Comparison of ENCODE assay signal across 28 cellular contexts in the genomic region with DNA sequence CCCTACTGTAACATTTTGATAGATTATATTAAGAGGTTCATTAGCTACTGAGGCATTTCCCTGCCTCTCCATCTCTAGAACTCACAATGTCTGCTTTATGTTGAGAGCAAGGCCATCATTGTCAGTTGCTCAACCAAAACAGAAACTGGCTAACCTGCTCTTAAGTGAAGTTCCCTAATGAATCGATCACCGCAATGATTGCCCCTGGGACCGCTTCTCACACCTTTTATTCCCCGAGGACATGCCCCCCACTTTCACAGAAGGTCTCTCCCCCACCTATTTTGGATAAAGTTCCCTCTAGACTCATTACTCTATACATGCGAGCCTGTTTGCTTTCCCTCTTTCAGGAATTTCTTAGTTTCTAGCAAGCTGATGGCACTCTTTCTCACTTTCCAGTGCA.
"Had no signal": no experiment of that assay in that cellular context is flagged by ENCODE, and none has a peak within 500 bp of the region (broad histone marks: within the 10 kb centered on the region; RNA-seq: fewer than 3 reads in every experiment).

No MANE protein-coding gene starts in this region.

- H3K27me3 Mint-ChIP-seq: progenitor cell of endocrine pancreas had no signal

- H3K36me3 Mint-ChIP-seq: natural killer cell treated with Interleukin-12 subunit alpha and Interleukin-12 subunit beta and Interleukin-15 and Interleukin-18, amount 100 ng/mL, for 72 hours; stimulated activated effector memory CD8-positive, alpha-beta T cell treated with anti-CD3 and anti-CD28 coated beads, Interleukin-12 subunit alpha, Interleukin-12 subunit beta, amount 100 ng/mL, for 72 hours; stimulated activated naive B cell treated with anti-CD40 and anti-IgM and Interleukin-4, amounts not matched to agents 10 μg/mL and 1 μg/mL and 100 μg/mL, for 72 hours had no signal

- H3K4me1 ChIP-seq: neural progenitor cell, parathyroid adenoma, psoas muscle, right lobe of liver, sigmoid colon, stomach, thyroid gland, tibial nerve, upper lobe of left lung, vagina had no signal

- DNase-seq: naive thymus-derived CD8-positive, alpha-beta T cell; occipital lobe; ovary; posterior cingulate gyrus; psoas muscle; right cardiac atrium; right lobe of liver; sigmoid colon; small intestine; stimulated activated CD4-positive, alpha-beta T cell treated with anti-CD3 and anti-CD28 coated beads, Interleukin-15, amount 100 ng/mL, for 24 hours; stimulated activated CD4-positive, alpha-beta T cell treated with anti-CD3 and anti-CD28 coated beads, Interleukin-2, amount 100 ng/mL, for 24 hours; stimulated activated CD4-positive, alpha-beta T cell treated with anti-CD3 and anti-CD28 coated beads, Interleukin-2, amount 100 ng/mL, for 48 hours; stimulated activated CD4-positive, alpha-beta T cell treated with anti-CD3 and anti-CD28 coated beads, Interleukin-4, amount 100 ng/mL, for 24 hours; stimulated activated naive B cell treated with anti-CD40 and anti-IgM and Interleukin-4, amounts not matched to agents 10 μg/mL and 1 μg/mL and 100 μg/mL, for 72 hours; stimulated activated naive CD4-positive, alpha-beta T cell treated with Interleukin-2 at 50 U/mL for 16 hours; stomach; thyroid gland; trophoblast cell; upper lobe of left lung had no signal

- H3K36me3 ChIP-seq: neural progenitor cell, ovary, right lobe of liver, sigmoid colon, stomach, thoracic aorta, thyroid gland, tibial nerve, upper lobe of left lung had no signal

- H3K27me3 ChIP-seq: neural progenitor cell, ovary, right lobe of liver, sigmoid colon, stomach, thyroid gland, tibial nerve, upper lobe of left lung, vagina had no signal

- H3K27ac ChIP-seq: neural progenitor cell, ovary, parathyroid adenoma, psoas muscle, right lobe of liver, sigmoid colon, stomach, thoracic aorta, thyroid gland, tibial nerve, upper lobe of left lung, vagina had no signal

- H3K4me3 ChIP-seq: neural progenitor cell, ovary, psoas muscle, right lobe of liver, sigmoid colon, stomach, thoracic aorta, thyroid gland, tibial nerve, upper lobe of left lung, vagina had no signal

- H3K9me3 Mint-ChIP-seq: naive thymus-derived CD8-positive, alpha-beta T cell; natural killer cell treated with Interleukin-12 subunit alpha and Interleukin-12 subunit beta and Interleukin-15 and Interleukin-18, amount 100 ng/mL, for 72 hours; neural progenitor cell; stimulated activated effector memory CD8-positive, alpha-beta T cell treated with anti-CD3 and anti-CD28 coated beads, Interleukin-12 subunit alpha, Interleukin-12 subunit beta, amount 100 ng/mL, for 72 hours; stimulated activated naive B cell treated with anti-CD40 and anti-IgM and Interleukin-4, amounts not matched to agents 10 μg/mL and 1 μg/mL and 100 μg/mL, for 72 hours; stimulated activated naive CD8-positive, alpha-beta T cell treated with anti-CD3 and anti-CD28 coated beads, Interleukin-15, Interleukin-2, amounts not matched to agents 100 ng/mL and 50 ng/mL, for 24 hours had no signal

- H3K4me1 Mint-ChIP-seq: neural progenitor cell; stimulated activated effector memory CD8-positive, alpha-beta T cell treated with anti-CD3 and anti-CD28 coated beads, Interleukin-12 subunit alpha, Interleukin-12 subunit beta, amount 100 ng/mL, for 72 hours; stimulated activated naive B cell treated with anti-CD40 and anti-IgM and Interleukin-4, amounts not matched to agents 10 μg/mL and 1 μg/mL and 100 μg/mL, for 72 hours had no signal

- H3K27ac Mint-ChIP-seq: natural killer cell treated with Interleukin-12 subunit alpha and Interleukin-12 subunit beta and Interleukin-15 and Interleukin-18, amount 100 ng/mL, for 72 hours; neural progenitor cell; progenitor cell of endocrine pancreas; stimulated activated effector memory CD8-positive, alpha-beta T cell treated with anti-CD3 and anti-CD28 coated beads, Interleukin-12 subunit alpha, Interleukin-12 subunit beta, amount 100 ng/mL, for 72 hours; stimulated activated naive B cell treated with anti-CD40 and anti-IgM and Interleukin-4, amounts not matched to agents 10 μg/mL and 1 μg/mL and 100 μg/mL, for 72 hours; stimulated activated naive CD8-positive, alpha-beta T cell treated with anti-CD3 and anti-CD28 coated beads, Interleukin-15, Interleukin-2, amounts not matched to agents 100 ng/mL and 50 ng/mL, for 24 hours had no signal

- H3K9me3 ChIP-seq: ovary, psoas muscle, right lobe of liver, sigmoid colon, stomach, thoracic aorta, thyroid gland, tibial nerve, upper lobe of left lung, vagina had no signal

- H3K4me3 Mint-ChIP-seq: naive thymus-derived CD8-positive, alpha-beta T cell; natural killer cell treated with Interleukin-12 subunit alpha and Interleukin-12 subunit beta and Interleukin-15 and Interleukin-18, amount 100 ng/mL, for 72 hours; neural progenitor cell; stimulated activated effector memory CD8-positive, alpha-beta T cell treated with anti-CD3 and anti-CD28 coated beads, Interleukin-12 subunit alpha, Interleukin-12 subunit beta, amount 100 ng/mL, for 72 hours; stimulated activated naive B cell treated with anti-CD40 and anti-IgM and Interleukin-4, amounts not matched to agents 10 μg/mL and 1 μg/mL and 100 μg/mL, for 72 hours; stimulated activated naive CD8-positive, alpha-beta T cell treated with anti-CD3 and anti-CD28 coated beads, Interleukin-15, Interleukin-2, amounts not matched to agents 100 ng/mL and 50 ng/mL, for 24 hours had no signal
